ENCODE assay signal across 12 cellular contexts in genomic region chr10:132384618-132385510, GRCh38. TPM values are rescaled to one million over a fixed set of nuclear protein-coding genes. Genes with fewer than 3 reads are reported as not detected.
DNase-seq lines count a peak whose midpoint lies in the region; ATAC-seq and TF ChIP-seq lines count a peak whose summit lies in the region.
"Had no signal": no experiment of that assay in that cellular context is flagged by ENCODE, and none has a peak within 500 bp of the region (broad histone marks: within the 10 kb centered on the region; RNA-seq: fewer than 3 reads in every experiment).

No MANE protein-coding gene starts in this region.

- H4K8ac ChIP-seq in trophoblast cell (ENCODE audit: low read depth, low read length) = no peak overlapping the region

- H3K79me2 ChIP-seq in trophoblast cell (ENCODE audit: control insufficient read depth, insufficient read depth, low read length, poor library complexity) = no peaks in the 10 kb centered on the region

- no peak overlapping the region for H3K18ac ChIP-seq in trophoblast cell (ENCODE audit: low read length)

- peaks cover 7% of the 10 kb centered on the region for H3K4me1 ChIP-seq in CD8-positive, alpha-beta memory T cell (ENCODE audit: insufficient read depth, low read length)
- H3K4me1 ChIP-seq in trophoblast cell (ENCODE audit: control insufficient read depth in 1 of 2, insufficient read depth in 2 of 2, low read length in 2 of 2) = peaks cover 15 to 26% of the 10 kb centered on the region in 2 experiments

- H3K9me3 Mint-ChIP-seq in CD8-positive, alpha-beta memory T cell = no peaks in the 10 kb centered on the region
- no peaks in the 10 kb centered on the region for H3K9me3 Mint-ChIP-seq in effector memory CD8-positive, alpha-beta T cell

- H3K4ac ChIP-seq in trophoblast cell (ENCODE audit: low read depth, low read length) = no peak overlapping the region

- H3K79me1 ChIP-seq in trophoblast cell (ENCODE audit: low read length) = no peaks in the 10 kb centered on the region

- peak overlapping the region in 6 of 8 donors; percentile 24 to 72 (median 55) for H3K27ac Mint-ChIP-seq in CD8-positive, alpha-beta memory T cell
- H3K27ac Mint-ChIP-seq in effector memory CD8-positive, alpha-beta T cell = peak overlapping the region; percentile 7 to 11

- no peak overlapping the region for H3K4me3 ChIP-seq in CD8-positive, alpha-beta memory T cell (ENCODE audit: low read length)
- no peak overlapping the region for H3K4me3 ChIP-seq in trophoblast cell (ENCODE audit: low read depth, low read length)
- H3K4me3 ChIP-seq: gastroesophageal sphincter had no signal

- H3K27me3 ChIP-seq in CD8-positive, alpha-beta memory T cell (ENCODE audit: insufficient read depth, low read length, poor library complexity, severe bottlenecking) = no peaks in the 10 kb centered on the region
- H3K27me3 ChIP-seq in trophoblast cell (ENCODE audit: insufficient read depth, low read length) = no peaks in the 10 kb centered on the region
- H3K27me3 ChIP-seq: gastroesophageal sphincter had no signal

- H3K4me3 Mint-ChIP-seq in CD8-positive, alpha-beta memory T cell = no peak overlapping the region
- H3K4me3 Mint-ChIP-seq in effector memory CD8-positive, alpha-beta T cell = no peak overlapping the region

- H3K23ac ChIP-seq in trophoblast cell (ENCODE audit: low read length) = no peak overlapping the region

- DNase-seq in CD8-positive, alpha-beta memory T cell = peak in 1 of 5 donors; percentile 39
- DNase-seq in Kasumi-1 (lab: John Stamatoyannopoulos, UW) (peak; percentile 88 to 90), trophoblast cell (no peak), HEK293T (ENCODE audit: extremely low spot score) (no peak)
- no peak for DNase-seq in effector memory CD8-positive, alpha-beta T cell
- DNase-seq: NCI-H1694; SHP77; stimulated activated CD4-positive, alpha-beta T cell treated with anti-CD3 and anti-CD28 coated beads, Interleukin-1b, Interleukin-23, amount 100 ng/mL, for 48 hours had no signal

- no peaks in the 10 kb centered on the region for H3K27me3 Mint-ChIP-seq in CD8-positive, alpha-beta memory T cell
- H3K27me3 Mint-ChIP-seq in effector memory CD8-positive, alpha-beta T cell = no peaks in the 10 kb centered on the region

- no peak overlapping the region for H2BK120ac ChIP-seq in trophoblast cell (ENCODE audit: insufficient read depth, low read length, poor library complexity)

- CTCF ChIA-PET in CD8-positive, alpha-beta memory T cell (lab: Charles Lee) = interaction anchor here (1.1 kb wide), 1 partner anchor 62 kb away, joined by 3 read pairs; no protein-coding TSS in a partner anchor
- CTCF ChIA-PET in HEK293T (lab: Yijun Ruan, JAX) = no interaction called here

- no peaks in the 10 kb centered on the region for H3K36me3 Mint-ChIP-seq in CD8-positive, alpha-beta memory T cell
- peaks cover 4% of the 10 kb centered on the region for H3K36me3 Mint-ChIP-seq in effector memory CD8-positive, alpha-beta T cell (ENCODE audit: insufficient read depth)

- no peak for ATAC-seq in effector memory CD8-positive, alpha-beta T cell (replicated peaks)
- no peak for ATAC-seq in GM19324 (IDR thresholded peaks at IDR 0.05; ENCODE audit: low FRiP score, unreplicated experiment)
- ATAC-seq in GM21576 (IDR thresholded peaks at IDR 0.05; ENCODE audit: unreplicated experiment) = no peak
- ATAC-seq: gastroesophageal sphincter had no signal

- H3K14ac ChIP-seq in trophoblast cell (ENCODE audit: low read length) = no peak overlapping the region

- no peak overlapping the region for H3K4me2 ChIP-seq in trophoblast cell (ENCODE audit: low read length)

- no peak overlapping the region for H3K9ac ChIP-seq in trophoblast cell (ENCODE audit: low read length)

- H2AK5ac ChIP-seq in trophoblast cell (ENCODE audit: low read length) = no peak overlapping the region

- H3K27ac ChIP-seq in CD8-positive, alpha-beta memory T cell (ENCODE audit: low read depth, low read length) = no peak overlapping the region
- no peak overlapping the region for H3K27ac ChIP-seq in trophoblast cell (ENCODE audit: low read depth, low read length)
- H3K27ac ChIP-seq: C4-2B, gastroesophageal sphincter had no signal

- no peak overlapping the region for H4K12ac ChIP-seq in trophoblast cell (ENCODE audit: low read depth, low read length)

- no peak overlapping the region for H2AFZ ChIP-seq in trophoblast cell (ENCODE audit: insufficient read depth, low read length, poor library complexity)

- no CpG with 5 or more reads among the region's 22 CpGs for WGBS in trophoblast cell (ENCODE audit: extremely low coverage, insufficient coverage, insufficient read length)

- POLR2A ChIA-PET in CD8-positive, alpha-beta memory T cell (lab: Charles Lee) = no interaction called here
- POLR2A ChIA-PET in HEK293T (lab: Yijun Ruan, JAX) = no interaction called here

- H3K9me3 ChIP-seq in CD8-positive, alpha-beta memory T cell (ENCODE audit: low read length) = no peaks in the 10 kb centered on the region
- H3K9me3 ChIP-seq in trophoblast cell (ENCODE audit: insufficient read depth, low read depth, low read length) = peaks cover 1% of the 10 kb centered on the region

- H3K4me1 Mint-ChIP-seq in CD8-positive, alpha-beta memory T cell = peaks cover 14 to 18% (median 18%) of the 10 kb centered on the region in 3 donors
- H3K4me1 Mint-ChIP-seq in effector memory CD8-positive, alpha-beta T cell (ENCODE audit: low read depth in 2 of 2) = peaks cover 12 to 21% of the 10 kb centered on the region in 2 donors

- H3K36me3 ChIP-seq in CD8-positive, alpha-beta memory T cell (ENCODE audit: insufficient read depth, low read length) = no peaks in the 10 kb centered on the region
- no peaks in the 10 kb centered on the region for H3K36me3 ChIP-seq in trophoblast cell (ENCODE audit: control insufficient read depth in 1 of 2, insufficient read depth in 2 of 2, low read length in 2 of 2)
- H3K36me3 ChIP-seq: gastroesophageal sphincter had no signal

- peak overlapping the region; percentile 10 for H4K91ac ChIP-seq in trophoblast cell (ENCODE audit: low read depth, low read length)

- no peak overlapping the region for H2BK12ac ChIP-seq in trophoblast cell (ENCODE audit: low read length)

- H2BK5ac ChIP-seq in trophoblast cell (ENCODE audit: low read depth, low read length, poor library complexity) = no peak overlapping the region

TF ChIP-seq in HEK293T, 16 proteins besides CTCF, POLR2A, EP300 and RAD21:
- no peak for TF ChIP-seq ELF4 (IDR thresholded peaks at IDR 0.05)
- no peak for TF ChIP-seq TARDBP (IDR thresholded peaks at IDR 0.05)
- TF ChIP-seq PKNOX1 (IDR thresholded peaks at IDR 0.05) = no peak
- TF ChIP-seq ARNT (IDR thresholded peaks at IDR 0.05) = no peak
- TF ChIP-seq LEF1 (IDR thresholded peaks at IDR 0.05; ENCODE audit: borderline replicate concordance) = no peak
- TF ChIP-seq CTBP1 (IDR thresholded peaks at IDR 0.05; ENCODE audit: borderline replicate concordance) = no peak
- no peak for TF ChIP-seq FOXA1 (IDR thresholded peaks at IDR 0.05)
- TF ChIP-seq HDGF (IDR thresholded peaks at IDR 0.05; ENCODE audit: borderline replicate concordance) = no peak
- TF ChIP-seq SP1 (IDR thresholded peaks at IDR 0.05) = no peak

RNA-seq across cellular contexts. Expression of gene PWWP2B, which starts 12.1 kb away (rescaled TPM):
- 1 to 10 TPM; 3.1 to 3.7 TPM for total RNA-seq in CD8-positive, alpha-beta memory T cell
- 4.4 TPM for polyA plus RNA-seq in CD8-positive, alpha-beta memory T cell
- 57.0 and 60.9 TPM in 2 replicates for polyA plus RNA-seq in trophoblast cell (2013)

RNA-seq across cellular contexts. Expression of gene LRRC27, which starts 52.9 kb away (rescaled TPM):
- total RNA-seq in CD8-positive, alpha-beta memory T cell = 1 to 10 TPM; 1.8 to 3.1 TPM
- polyA plus RNA-seq in CD8-positive, alpha-beta memory T cell = 5.7 TPM
- 4.4 and 4.9 TPM in 2 replicates for polyA plus RNA-seq in trophoblast cell (2013)

Comparison
In these comparisons a context has a peak if more than half of its experiments do, and no peak if none do; other contexts are left out.
1. DNase-seq: peak in Kasumi-1 (2 of 2); none in effector memory CD8-positive, alpha-beta T cell (0 of 3), trophoblast cell (0 of 2) and HEK293T (single experiment).